ENCODE assay signal across 8 cellular contexts in genomic region chr2:176178271-176178806, GRCh38. TPM values are rescaled to one million over a fixed set of nuclear protein-coding genes. Genes with fewer than 3 reads are reported as not detected.
DNase-seq lines count a peak whose midpoint lies in the region; ATAC-seq, FAIRE-seq and TF ChIP-seq lines count a peak whose summit lies in the region.

No MANE protein-coding gene starts in this region.

- 3 to 6% methylated on average over 37 to 40 of the region's 40 CpGs for WGBS in pancreas, 2 donors

- H3K4me1 ChIP-seq in colonic mucosa (no peaks in the 10 kb centered on the region), pancreas (peaks cover 0 to 3% (median 0%) of the 10 kb centered on the region in 3 donors)

- H3K4me3 ChIP-seq in colonic mucosa (peak overlapping the region; percentile 38), pancreas (peak overlapping the region in 2 of 4 donors; percentile 5 to 35)

- peak overlapping the region; percentile 40 to 48 for H3K9ac ChIP-seq in colonic mucosa (ENCODE audit: low read depth in 2 of 2, low read length in 2 of 2)

- ATAC-seq in pancreas: peak in 3 of 4 donors; percentile 24 to 47 (median 34)

- FAIRE-seq in pancreas (lab: Jason Lieb, UNC): no peak

- H3K27ac ChIP-seq in colonic mucosa (peak overlapping the region; percentile 72), pancreas (no peak overlapping the region)

- H3K9me3 ChIP-seq in colonic mucosa (no peaks in the 10 kb centered on the region), pancreas (no peaks in the 10 kb centered on the region)

- H3K27me3 ChIP-seq in colonic mucosa (peaks cover 15% of the 10 kb centered on the region), pancreas (peaks cover 0 to 52% (median 8%) of the 10 kb centered on the region in 4 donors)

- TF ChIP-seq CTCF in colonic mucosa (IDR thresholded peaks at IDR 0.05) (no peak), pancreas (IDR thresholded peaks at IDR 0.05) (no peak)

- H3K36me3 ChIP-seq in colonic mucosa (no peaks in the 10 kb centered on the region), pancreas (no peaks in the 10 kb centered on the region)

- intact Hi-C loops in colonic mucosa (cut with DNase I): no loop called here
- intact Hi-C loops in pancreas (cut with DNase I): no loop called here
- intact Hi-C loops in head of caudate nucleus (cut with DNase I): no loop called here

- DNase-seq in GM03348 (ENCODE audit: low spot score) (peak; percentile 67), NCI-H2029 (lab: John Stamatoyannopoulos, UW) (peak; percentile 66), colonic mucosa (peak; percentile 86), pancreas (peak in 1 of 6 donors; percentile 59), ecto neural progenitor cell (ENCODE audit: low spot score) (no peak), head of caudate nucleus (no peak), NAMALWA (ENCODE audit: low spot score) (no peak)
- DNase-seq in activated CD4-positive, CD25-positive, alpha-beta regulatory T cell treated with anti-CD3 and anti-CD28 coated beads, Interleukin-2, amount 50 U/mL, for 72 hours: no peak

RNA-seq across cellular contexts. Expression of gene HOXD1, which starts 10.1 kb away (rescaled TPM):
- total RNA-seq in colonic mucosa: 1 to 10 TPM; 4.0 to 8.3 TPM
- under 1 TPM; 0.08 to 0.29 (median 0.18) TPM for total RNA-seq in pancreas
- under 1 TPM; 0.19 to 0.28 TPM for polyA plus RNA-seq in pancreas

RNA-seq across cellular contexts. Expression of gene HOXD3, which starts 21.2 kb away (rescaled TPM):
- total RNA-seq in colonic mucosa: 1 to 10 TPM; 3.2 to 4.6 TPM
- under 1 TPM in 5 of 6 donors, not detected in 1; 0.23 to 0.38 (median 0.25) TPM for total RNA-seq in pancreas
- polyA plus RNA-seq in pancreas: under 1 TPM; 0.19 to 0.68 TPM

RNA-seq across cellular contexts. Expression of gene HOXD4, which starts 27.0 kb away (rescaled TPM):
- total RNA-seq in colonic mucosa (1 to 10 TPM; 1.6 to 3.6 TPM), pancreas (under 1 TPM in 4 of 6 donors, not detected in 2; 0.13 to 0.31 (median 0.27) TPM)
- 1 to 10 TPM; 1.0 to 1.8 TPM for polyA plus RNA-seq in pancreas

RNA-seq across cellular contexts. Expression of gene HOXD8, which starts 48.8 kb away (rescaled TPM):
- total RNA-seq in colonic mucosa (1 to 10 TPM; 3.1 to 4.6 TPM), pancreas (under 1 TPM; 0.19 to 0.87 (median 0.61) TPM)
- 1 to 10 TPM in 1 of 2 donors, under 1 TPM in 1; 0.61 to 1.5 TPM for polyA plus RNA-seq in pancreas

RNA-seq across cellular contexts. Expression of gene HOXD9, which starts 55.8 kb away (rescaled TPM):
- total RNA-seq in colonic mucosa: 1 to 10 TPM in 1 of 2 donors, under 1 TPM in 1; 0.86 to 1.7 TPM
- total RNA-seq in pancreas: under 1 TPM in 4 of 6 donors, not detected in 2; 0.12 to 0.47 (median 0.20) TPM
- 1 to 10 TPM in 1 of 2 donors, under 1 TPM in 1; 0.49 to 1.1 TPM for polyA plus RNA-seq in pancreas

Comparison
In these comparisons a context has a peak if more than half of its experiments do, and no peak if none do; other contexts are left out.
1. DNase-seq: peak in GM03348 (single experiment), NCI-H2029 (single experiment) and colonic mucosa (single experiment); none in activated CD4-positive, CD25-positive, alpha-beta regulatory T cell treated with anti-CD3 and anti-CD28 coated beads, Interleukin-2, amount 50 U/mL, for 72 hours (single experiment), ecto neural progenitor cell (single experiment), head of caudate nucleus (0 of 42) and NAMALWA (single experiment).